8 cellular contexts compared by ENCODE assay signal in the genomic region with DNA sequence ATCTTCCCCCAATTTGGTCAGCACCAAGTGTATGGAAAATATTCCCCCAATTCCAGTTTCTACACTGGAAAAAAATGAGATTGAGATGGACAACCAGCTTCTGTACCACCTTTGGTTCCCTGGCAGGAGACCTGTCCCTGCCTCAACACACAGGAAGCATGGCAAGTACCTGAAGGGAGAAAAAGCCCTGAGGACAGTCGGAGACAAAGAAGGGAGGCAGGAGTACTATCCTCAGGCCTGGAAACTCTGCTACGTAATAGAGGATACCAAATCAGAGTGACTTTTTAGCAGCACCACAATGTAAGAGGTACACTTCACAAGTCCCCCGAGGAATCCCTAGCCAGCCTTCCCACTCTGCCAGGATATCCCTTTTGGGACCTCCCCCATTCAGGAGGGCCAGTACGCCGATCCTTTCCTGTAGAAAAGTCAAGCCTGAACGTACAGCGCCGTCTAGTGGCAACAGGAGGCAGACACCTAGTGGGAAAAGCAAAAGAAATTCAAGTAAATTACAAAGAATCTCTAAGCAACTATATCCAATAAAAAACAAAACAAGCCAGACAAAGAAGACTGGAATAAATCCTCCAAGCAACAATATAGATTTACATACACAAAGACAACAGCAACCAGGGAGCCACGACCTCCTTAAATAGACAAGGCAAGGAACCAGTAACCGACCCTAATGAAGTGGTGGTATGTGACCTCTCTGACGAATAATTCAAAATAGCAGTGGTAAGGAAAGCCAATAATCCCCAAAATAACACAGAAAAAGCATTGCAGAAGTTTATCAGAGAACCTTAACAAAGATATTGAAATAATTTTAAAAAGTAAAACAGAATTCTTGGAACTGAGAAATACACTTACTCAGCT.
DNase-seq lines count a peak whose midpoint lies in the region; ATAC-seq, FAIRE-seq and TF ChIP-seq lines count a peak whose summit lies in the region.

No MANE protein-coding gene starts in this region.

- intact Hi-C loops in aorta (cut with DNase I), result no loop called here

- in situ Hi-C loops in SK-MEL-5 (cut with HindIII; ENCODE audit: low pct_unique_long_range_greater_than_20kb, low sequenced_read_pairs), result no loop called here

- peak; percentile 21 for DNase-seq in stimulated activated CD4-positive, alpha-beta T cell treated with anti-CD3 and anti-CD28 coated beads, Interleukin-1b, Interleukin-23, amount 100 ng/mL, for 48 hours
- no peak for DNase-seq in stimulated activated CD4-positive, alpha-beta T cell treated with anti-CD3 and anti-CD28 coated beads, Interleukin-12 subunit alpha, Interleukin-12 subunit beta, amount 100 ng/mL, for 4 hours
- DNase-seq in SK-MEL-5 (ENCODE audit: low read depth, low spot score) (peak; percentile 74), glutamatergic neuron (peak; percentile 62), aorta (peak in 1 of 2 donors; percentile 53), RCC 7860 (ENCODE audit: low spot score) (no peak), mesenteric fat pad (ENCODE audit: low spot score) (no peak)

- ATAC-seq in HG02973 (IDR thresholded peaks at IDR 0.05; ENCODE audit: unreplicated experiment) (peak; percentile 74), aorta (ENCODE audit: low FRiP score) (peak; percentile 46)

- no peaks in the 10 kb centered on the region for H3K9me3 Mint-ChIP-seq in glutamatergic neuron (ENCODE audit: unreplicated experiment)

- no peak for FAIRE-seq in RCC 7860 (lab: Jason Lieb, UNC)

- H3K4me1 Mint-ChIP-seq in glutamatergic neuron (ENCODE audit: low read depth, unreplicated experiment), result no peaks in the 10 kb centered on the region

- H3K4me3 Mint-ChIP-seq in glutamatergic neuron (ENCODE audit: unreplicated experiment), result no peak overlapping the region

- H3K4me3 ChIP-seq in aorta (ENCODE audit: low read length in 2 of 2), result no peak overlapping the region

- no peak overlapping the region for H3K27ac Mint-ChIP-seq in glutamatergic neuron (ENCODE audit: unreplicated experiment)

- no peaks in the 10 kb centered on the region for H3K27me3 ChIP-seq in aorta (ENCODE audit: control insufficient read depth in 1 of 2, insufficient read depth in 2 of 2, low read length in 1 of 2)

- no peaks in the 10 kb centered on the region for H3K4me1 ChIP-seq in aorta (ENCODE audit: control insufficient read depth in 1 of 2, insufficient read depth in 2 of 2, low read length in 2 of 2)

- no peak overlapping the region for H3K27ac ChIP-seq in aorta (ENCODE audit: low read depth in 1 of 2, low read length in 2 of 2)

- H3K9me3 ChIP-seq in aorta (ENCODE audit: control insufficient read depth, low read length), result no peaks in the 10 kb centered on the region

- peaks cover 3% of the 10 kb centered on the region for H3K27me3 Mint-ChIP-seq in glutamatergic neuron (ENCODE audit: unreplicated experiment)

- H3K36me3 Mint-ChIP-seq in glutamatergic neuron (ENCODE audit: unreplicated experiment), result no peaks in the 10 kb centered on the region

- peak; percentile 81 for TF ChIP-seq CTCF in glutamatergic neuron (IDR thresholded peaks at IDR 0.05; ENCODE audit: partially characterized antibody, unreplicated experiment)

- 34 to 35% methylated on average over 11 of the region's 11 CpGs for WGBS in aorta, 2 donors

- H3K36me3 ChIP-seq in aorta (ENCODE audit: control insufficient read depth in 1 of 2, insufficient read depth in 2 of 2, low read length in 1 of 2), result no peaks in the 10 kb centered on the region

Comparison
In these comparisons a context has a peak if more than half of its experiments do, and no peak if none do; other contexts are left out.
1. DNase-seq: peak in stimulated activated CD4-positive, alpha-beta T cell treated with anti-CD3 and anti-CD28 coated beads, Interleukin-1b, Interleukin-23, amount 100 ng/mL, for 48 hours (single experiment), SK-MEL-5 (single experiment) and glutamatergic neuron (single experiment); none in stimulated activated CD4-positive, alpha-beta T cell treated with anti-CD3 and anti-CD28 coated beads, Interleukin-12 subunit alpha, Interleukin-12 subunit beta, amount 100 ng/mL, for 4 hours (single experiment), RCC 7860 (single experiment) and mesenteric fat pad (single experiment).